17 cellular contexts compared by ENCODE assay signal in the genomic region with DNA sequence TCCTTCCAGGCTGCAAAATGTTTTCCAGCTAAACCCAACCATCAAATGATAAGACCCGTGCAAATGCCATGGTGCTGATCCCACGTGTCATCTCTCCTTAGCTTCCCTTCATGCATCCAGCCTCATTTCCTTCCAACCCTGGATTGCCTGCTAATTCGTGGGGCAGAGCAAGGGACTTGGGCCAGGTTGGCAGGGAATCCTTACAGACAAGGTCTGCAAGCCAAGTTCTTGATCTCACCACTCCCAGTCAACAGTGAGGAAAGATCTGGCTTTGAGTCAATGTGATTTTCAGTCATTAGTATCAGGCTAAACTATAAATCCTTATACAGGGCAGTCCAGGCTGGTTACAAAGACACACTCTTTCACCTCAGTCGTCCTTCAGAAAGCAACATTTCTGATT.
"Had no signal": no experiment of that assay in that cellular context is flagged by ENCODE, and none has a peak within 500 bp of the region (broad histone marks: within the 10 kb centered on the region; RNA-seq: fewer than 3 reads in every experiment).

No MANE protein-coding gene starts in this region.

- H3K4me3 ChIP-seq: ascending aorta, Peyer's patch had no signal

- H3K4me1 ChIP-seq: ascending aorta, Peyer's patch had no signal

- H3K36me3 ChIP-seq: ascending aorta, Peyer's patch had no signal

- H3K27me3 ChIP-seq: ascending aorta, Peyer's patch had no signal

- H3K27ac ChIP-seq: ascending aorta, Peyer's patch, RWPE1 had no signal

- H3K9me3 ChIP-seq: ascending aorta, Peyer's patch had no signal

- ATAC-seq: activated CD4-positive, CD25-positive, alpha-beta regulatory T cell treated with anti-CD3 and anti-CD28 coated beads, Interleukin-2, amount 50 U/mL, for 24 hours; activated CD8-positive, alpha-beta T cell treated with anti-CD3 and anti-CD28 coated beads, Interleukin-2, amount 10 ng/mL, durations not matched to agents 7 days and 5 days had no signal

- DNase-seq: activated CD4-positive, alpha-beta T cell treated with anti-CD3 and anti-CD28 coated beads for 4 hours; activated CD8-positive, alpha-beta memory T cell treated with anti-CD3 and anti-CD28 coated beads, Interleukin-2, amount 50 U/mL, for 48 hours; activated CD8-positive, alpha-beta T cell treated with anti-CD3 and anti-CD28 coated beads, Interleukin-2, amount 10 ng/mL, durations not matched to agents 7 days and 5 days; activated effector memory CD4-positive, alpha-beta T cell treated with Interleukin-2 at 50 U/mL for 16 hours; activated naive CD4-positive, alpha-beta T cell; activated T-cell treated with anti-CD3 and anti-CD28 coated beads, Interleukin-2, amount 50 U/mL, for 1 hour; NCI-H1105 treated with DMSO at 0.1 percent for 48 hours; NCI-H1436 treated with DMSO at 0.1 percent for 48 hours; NCI-H187 treated with DMSO at 0.1 percent for 48 hours; NCI-H2081 treated with DMSO at 0.1 percent for 48 hours; NCI-H446; NCI-H524; Peyer's patch; SHP77 treated with DMSO at 0.1 percent for 48 hours had no signal
